In the genomic region with DNA sequence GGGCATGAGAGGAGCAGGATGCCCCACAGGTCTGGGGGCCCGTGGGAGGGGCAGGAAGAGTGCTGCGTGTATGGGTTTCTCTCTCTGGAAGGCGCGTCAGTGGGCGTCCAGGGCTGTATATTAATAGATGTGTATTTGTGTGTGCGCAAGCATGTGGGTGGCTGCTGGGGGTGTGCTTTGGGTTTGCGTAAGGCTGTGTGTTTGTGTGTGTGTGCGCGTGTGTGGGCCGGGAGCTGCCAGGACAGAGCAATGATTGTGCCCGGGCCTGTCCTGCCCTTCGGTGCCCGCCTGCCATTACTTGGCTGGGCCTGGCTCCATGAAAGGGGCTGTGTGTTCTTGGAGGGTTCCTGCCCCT, we compare ENCODE assay signal across 1 cellular context.
TF ChIP-seq lines count a peak whose summit lies in the region.

No MANE protein-coding gene starts in this region.

TF ChIP-seq in WTC11, 78 proteins besides CTCF, POLR2A, EP300 and RAD21 (continued from another document):
- TF ChIP-seq, protein P1, sequence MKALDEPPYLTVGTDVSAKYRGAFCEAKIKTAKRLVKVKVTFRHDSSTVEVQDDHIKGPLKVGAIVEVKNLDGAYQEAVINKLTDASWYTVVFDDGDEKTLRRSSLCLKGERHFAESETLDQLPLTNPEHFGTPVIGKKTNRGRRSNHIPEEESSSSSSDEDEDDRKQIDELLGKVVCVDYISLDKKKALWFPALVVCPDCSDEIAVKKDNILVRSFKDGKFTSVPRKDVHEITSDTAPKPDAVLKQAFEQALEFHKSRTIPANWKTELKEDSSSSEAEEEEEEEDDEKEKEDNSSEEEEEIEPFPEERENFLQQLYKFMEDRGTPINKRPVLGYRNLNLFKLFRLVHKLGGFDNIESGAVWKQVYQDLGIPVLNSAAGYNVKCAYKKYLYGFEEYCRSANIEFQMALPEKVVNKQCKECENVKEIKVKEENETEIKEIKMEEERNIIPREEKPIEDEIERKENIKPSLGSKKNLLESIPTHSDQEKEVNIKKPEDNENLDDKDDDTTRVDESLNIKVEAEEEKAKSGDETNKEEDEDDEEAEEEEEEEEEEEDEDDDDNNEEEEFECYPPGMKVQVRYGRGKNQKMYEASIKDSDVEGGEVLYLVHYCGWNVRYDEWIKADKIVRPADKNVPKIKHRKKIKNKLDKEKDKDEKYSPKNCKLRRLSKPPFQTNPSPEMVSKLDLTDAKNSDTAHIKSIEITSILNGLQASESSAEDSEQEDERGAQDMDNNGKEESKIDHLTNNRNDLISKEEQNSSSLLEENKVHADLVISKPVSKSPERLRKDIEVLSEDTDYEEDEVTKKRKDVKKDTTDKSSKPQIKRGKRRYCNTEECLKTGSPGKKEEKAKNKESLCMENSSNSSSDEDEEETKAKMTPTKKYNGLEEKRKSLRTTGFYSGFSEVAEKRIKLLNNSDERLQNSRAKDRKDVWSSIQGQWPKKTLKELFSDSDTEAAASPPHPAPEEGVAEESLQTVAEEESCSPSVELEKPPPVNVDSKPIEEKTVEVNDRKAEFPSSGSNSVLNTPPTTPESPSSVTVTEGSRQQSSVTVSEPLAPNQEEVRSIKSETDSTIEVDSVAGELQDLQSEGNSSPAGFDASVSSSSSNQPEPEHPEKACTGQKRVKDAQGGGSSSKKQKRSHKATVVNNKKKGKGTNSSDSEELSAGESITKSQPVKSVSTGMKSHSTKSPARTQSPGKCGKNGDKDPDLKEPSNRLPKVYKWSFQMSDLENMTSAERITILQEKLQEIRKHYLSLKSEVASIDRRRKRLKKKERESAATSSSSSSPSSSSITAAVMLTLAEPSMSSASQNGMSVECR (CRISPR knock-in tag; IDR thresholded peaks at IDR 0.05; ENCODE audit: borderline replicate concordance) = no peak
- TF ChIP-seq, protein P2, sequence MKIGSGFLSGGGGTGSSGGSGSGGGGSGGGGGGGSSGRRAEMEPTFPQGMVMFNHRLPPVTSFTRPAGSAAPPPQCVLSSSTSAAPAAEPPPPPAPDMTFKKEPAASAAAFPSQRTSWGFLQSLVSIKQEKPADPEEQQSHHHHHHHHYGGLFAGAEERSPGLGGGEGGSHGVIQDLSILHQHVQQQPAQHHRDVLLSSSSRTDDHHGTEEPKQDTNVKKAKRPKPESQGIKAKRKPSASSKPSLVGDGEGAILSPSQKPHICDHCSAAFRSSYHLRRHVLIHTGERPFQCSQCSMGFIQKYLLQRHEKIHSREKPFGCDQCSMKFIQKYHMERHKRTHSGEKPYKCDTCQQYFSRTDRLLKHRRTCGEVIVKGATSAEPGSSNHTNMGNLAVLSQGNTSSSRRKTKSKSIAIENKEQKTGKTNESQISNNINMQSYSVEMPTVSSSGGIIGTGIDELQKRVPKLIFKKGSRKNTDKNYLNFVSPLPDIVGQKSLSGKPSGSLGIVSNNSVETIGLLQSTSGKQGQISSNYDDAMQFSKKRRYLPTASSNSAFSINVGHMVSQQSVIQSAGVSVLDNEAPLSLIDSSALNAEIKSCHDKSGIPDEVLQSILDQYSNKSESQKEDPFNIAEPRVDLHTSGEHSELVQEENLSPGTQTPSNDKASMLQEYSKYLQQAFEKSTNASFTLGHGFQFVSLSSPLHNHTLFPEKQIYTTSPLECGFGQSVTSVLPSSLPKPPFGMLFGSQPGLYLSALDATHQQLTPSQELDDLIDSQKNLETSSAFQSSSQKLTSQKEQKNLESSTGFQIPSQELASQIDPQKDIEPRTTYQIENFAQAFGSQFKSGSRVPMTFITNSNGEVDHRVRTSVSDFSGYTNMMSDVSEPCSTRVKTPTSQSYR (CRISPR knock-in tag; IDR thresholded peaks at IDR 0.05) = no peak
- TF ChIP-seq JUN (CRISPR knock-in tag; IDR thresholded peaks at IDR 0.05) = no peak
- TF ChIP-seq CREB1 (CRISPR knock-in tag; IDR thresholded peaks at IDR 0.05) = no peak
- no peak for TF ChIP-seq SP1 (CRISPR knock-in tag; conservative IDR thresholded peaks at IDR 0.05)
- TF ChIP-seq NFATC4 (CRISPR knock-in tag; IDR thresholded peaks at IDR 0.05) = no peak
- no peak for TF ChIP-seq NFE2L1 (CRISPR knock-in tag; IDR thresholded peaks at IDR 0.05)
- TF ChIP-seq, protein P3, sequence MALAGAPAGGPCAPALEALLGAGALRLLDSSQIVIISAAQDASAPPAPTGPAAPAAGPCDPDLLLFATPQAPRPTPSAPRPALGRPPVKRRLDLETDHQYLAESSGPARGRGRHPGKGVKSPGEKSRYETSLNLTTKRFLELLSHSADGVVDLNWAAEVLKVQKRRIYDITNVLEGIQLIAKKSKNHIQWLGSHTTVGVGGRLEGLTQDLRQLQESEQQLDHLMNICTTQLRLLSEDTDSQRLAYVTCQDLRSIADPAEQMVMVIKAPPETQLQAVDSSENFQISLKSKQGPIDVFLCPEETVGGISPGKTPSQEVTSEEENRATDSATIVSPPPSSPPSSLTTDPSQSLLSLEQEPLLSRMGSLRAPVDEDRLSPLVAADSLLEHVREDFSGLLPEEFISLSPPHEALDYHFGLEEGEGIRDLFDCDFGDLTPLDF (CRISPR knock-in tag; IDR thresholded peaks at IDR 0.05) = no peak
